Comparison of ENCODE assay signal across 15 cellular contexts in genomic region chr18:30376515-30376914, GRCh38.
DNase-seq lines count a peak whose midpoint lies in the region; ATAC-seq and TF ChIP-seq lines count a peak whose summit lies in the region.
"Had no signal": no experiment of that assay in that cellular context is flagged by ENCODE, and none has a peak within 500 bp of the region (broad histone marks: within the 10 kb centered on the region; RNA-seq: fewer than 3 reads in every experiment).

No MANE protein-coding gene starts in this region.

- H3K4me2 ChIP-seq in HCT116 (ENCODE audit: low read length) (no peak overlapping the region), OCI-LY1 (ENCODE audit: low read length) (no peak overlapping the region)

- no peaks in the 10 kb centered on the region for H4K20me1 ChIP-seq in HCT116 (ENCODE audit: insufficient read depth)
- no peaks in the 10 kb centered on the region for H4K20me1 ChIP-seq in OCI-LY1 (ENCODE audit: insufficient read depth, low read length)

- TF ChIP-seq CTCF in Calu3 (IDR thresholded peaks at IDR 0.05; ENCODE audit: unreplicated experiment) (no peak), HCT116 (IDR thresholded peaks at IDR 0.05 in 2 of 3, conservative IDR thresholded peaks at IDR 0.05 in 1 of 3; ENCODE audit: borderline replicate concordance in 1 of 3, insufficient read depth in 1 of 3, low read depth in 2 of 3, low read length in 2 of 3) (peak in 2 of 3 experiments; percentile 39 to 56; a peak in 4 of 6 replicates), OCI-LY1 (IDR thresholded peaks at IDR 0.05; ENCODE audit: low read length) (peak; percentile 48), epithelial cell of proximal tubule (conservative IDR thresholded peaks at IDR 0.05; ENCODE audit: low read depth, low read length) (peak; percentile 26)

- no peaks in the 10 kb centered on the region for H3K36me3 Mint-ChIP-seq in Calu3 (ENCODE audit: insufficient read depth, unreplicated experiment)

- H2AFZ ChIP-seq in HCT116 (ENCODE audit: low read depth, low read length, poor library complexity, severe bottlenecking) = peak overlapping the region; percentile 29
- no peak overlapping the region for H2AFZ ChIP-seq in OCI-LY1 (ENCODE audit: low read length)

- DNase-seq in Calu3 (peak; percentile 13), HCT116 (ENCODE audit: low read depth, low spot score) (peak; percentile 22), epithelial cell of proximal tubule (ENCODE audit: low read depth) (no peak), NCI-H2029 treated with DMSO at 0.1 percent for 48 hours (lab: John Stamatoyannopoulos, UW) (no peak), substantia nigra (lab: John Stamatoyannopoulos, UW) (no peak)
- DNase-seq: activated CD4-positive, alpha-beta T cell treated with anti-CD3 and anti-CD28 coated beads, Interleukin-2, amount 50 U/mL, for 4 hours; C1 segment of cervical spinal cord; effector CD4-positive, alpha-beta T cell; glutamatergic neuron; NCI-H1930; nephron progenitor cell had no signal

- H3K9me2 ChIP-seq in HCT116 (ENCODE audit: insufficient read depth) (no peaks in the 10 kb centered on the region), OCI-LY1 (ENCODE audit: low read depth, low read length) (no peaks in the 10 kb centered on the region)

- no peaks in the 10 kb centered on the region for H3K4me1 ChIP-seq in HCT116 (ENCODE audit: control insufficient read depth in 1 of 2, insufficient read depth in 2 of 2, low read length in 2 of 2)
- no peaks in the 10 kb centered on the region for H3K4me1 ChIP-seq in OCI-LY1 (ENCODE audit: insufficient read depth, low read length, severe bottlenecking)
- H3K4me1 ChIP-seq: suprapubic skin had no signal

- H3K79me2 ChIP-seq in HCT116 (ENCODE audit: insufficient read depth, low read length) = no peaks in the 10 kb centered on the region
- no peaks in the 10 kb centered on the region for H3K79me2 ChIP-seq in OCI-LY1 (ENCODE audit: insufficient read depth, low read length)

- H3K9ac ChIP-seq in HCT116 (ENCODE audit: low read length) (no peak overlapping the region), OCI-LY1 (ENCODE audit: low read length) (no peak overlapping the region)

- H3K27ac ChIP-seq in HCT116 (ENCODE audit: low read depth, low read length) (no peak overlapping the region), OCI-LY1 (ENCODE audit: low read depth, low read length, poor library complexity, severe bottlenecking) (no peak overlapping the region), substantia nigra (ENCODE audit: low read depth, low read length, poor library complexity, severe bottlenecking) (no peak overlapping the region)
- H3K27ac ChIP-seq: suprapubic skin had no signal

- H3K36me3 ChIP-seq in HCT116 (ENCODE audit: control insufficient read depth in 1 of 2, insufficient read depth in 2 of 2, low read length in 2 of 2) (no peaks in the 10 kb centered on the region), OCI-LY1 (ENCODE audit: insufficient read depth, low read length) (no peaks in the 10 kb centered on the region)
- H3K36me3 ChIP-seq: suprapubic skin had no signal

- no peaks in the 10 kb centered on the region for H3F3A ChIP-seq in OCI-LY1 (ENCODE audit: insufficient read depth, low read length)

- H3K9me3 ChIP-seq in HCT116 (ENCODE audit: control insufficient read depth in 1 of 2, insufficient read depth in 1 of 2, low read depth in 1 of 2, low read length in 2 of 2) (no peaks in the 10 kb centered on the region), OCI-LY1 (ENCODE audit: low read length) (no peaks in the 10 kb centered on the region)

- no peaks in the 10 kb centered on the region for H3K4me1 Mint-ChIP-seq in Calu3 (ENCODE audit: low read depth, unreplicated experiment)
- H3K4me1 Mint-ChIP-seq: nephron progenitor cell had no signal

- BruUV-seq in Calu3 (replicated peaks; lab: Mats Ljungman, UMichigan) (no TSS peak), HCT116 (replicated peaks; lab: Mats Ljungman, UMichigan) (no TSS peak)

- RAD21 ChIA-PET in HCT116 (lab: Charles Lee; ENCODE audit: low non-redundant PET in 1 of 2, low total read pairs in 2 of 2, uncharacterized antibody in 2 of 2, unreplicated experiment in 2 of 2) = no interaction called here

- no peak overlapping the region for H3K4me3 Mint-ChIP-seq in Calu3 (ENCODE audit: low read depth, unreplicated experiment)
- H3K4me3 Mint-ChIP-seq: nephron progenitor cell had no signal

- intact Hi-C loops in Calu3 (cut with micrococcal nuclease; ENCODE audit: unreplicated experiment) = loop anchor here (10.0 kb wide), 1 partner anchor 518 kb away; no protein-coding TSS in a partner anchor
- intact Hi-C loops in HCT116 (cut with micrococcal nuclease) = no loop called here

- ATAC-seq in HCT116 (peak; percentile 59; the same call in 1 of the 2 replicates), GM21390 (IDR thresholded peaks at IDR 0.05; ENCODE audit: unreplicated experiment) (no peak), HG02763 (IDR thresholded peaks at IDR 0.05; ENCODE audit: unreplicated experiment) (no peak)

- POLR2A ChIA-PET in HCT116 (lab: Charles Lee) = no interaction called here

- H3K27me3 ChIP-seq in HCT116 (ENCODE audit: insufficient read depth, low read length) (no peaks in the 10 kb centered on the region), OCI-LY1 (ENCODE audit: insufficient read depth, low read length) (no peaks in the 10 kb centered on the region)
- H3K27me3 ChIP-seq: suprapubic skin had no signal

- peak; percentile 39 for TF ChIP-seq RAD21 in HCT116 (IDR thresholded peaks at IDR 0.05; ENCODE audit: low read depth)

- TF ChIP-seq POLR2A in HCT116 (IDR thresholded peaks at IDR 0.05; ENCODE audit: borderline replicate concordance, extremely low read depth, insufficient read depth, insufficient read length) = no peak

- H3K9me3 Mint-ChIP-seq in Calu3 (ENCODE audit: low read depth, unreplicated experiment) = peaks cover 5% of the 10 kb centered on the region

- CTCF ChIA-PET in Calu3 (lab: Charles Lee) (interaction anchor here (0.6 to 2.0 kb wide), 3 partner anchors 29 to 591 kb away, joined by 3 to 10 read pairs (median 8); no protein-coding TSS in a partner anchor), HCT116 (lab: Charles Lee) (interaction anchor here (0.7 to 1.6 kb wide), 8 partner anchors 9 to 593 kb away, joined by 3 to 11 read pairs (median 4); no protein-coding TSS in a partner anchor)

- H3K27ac Mint-ChIP-seq in Calu3 (ENCODE audit: unreplicated experiment) = no peak overlapping the region
- H3K27ac Mint-ChIP-seq: nephron progenitor cell had no signal

- no peak overlapping the region for H3K4me3 ChIP-seq in HCT116 (replicated peaks in 1 of 2; ENCODE audit: low read depth in 1 of 2, low read length in 2 of 2)
- H3K4me3 ChIP-seq in OCI-LY1 (ENCODE audit: low read depth, low read length, poor library complexity, severe bottlenecking) = no peak overlapping the region
- H3K4me3 ChIP-seq in epithelial cell of proximal tubule (ENCODE audit: low read depth, low read length) = no peak overlapping the region
- H3K4me3 ChIP-seq: suprapubic skin had no signal

- H3K27me3 Mint-ChIP-seq in Calu3 (ENCODE audit: unreplicated experiment) = no peaks in the 10 kb centered on the region

TF ChIP-seq in HCT116, 20 proteins besides CTCF, POLR2A, EP300 and RAD21:
- TF ChIP-seq YY1 (IDR thresholded peaks at IDR 0.05; ENCODE audit: extremely low read depth, insufficient replicate concordance, low read depth, low read length) (no peak), SIN3A (IDR thresholded peaks at IDR 0.05; ENCODE audit: low read depth) (no peak), ELF1 (IDR thresholded peaks at IDR 0.05; ENCODE audit: borderline replicate concordance, low read depth) (no peak), POLR2AphosphoS5 (IDR thresholded peaks at IDR 0.05; ENCODE audit: low read depth, low read length) (no peak), CBX3 (IDR thresholded peaks at IDR 0.05; ENCODE audit: low read depth) (no peak), REST (IDR thresholded peaks at IDR 0.05; ENCODE audit: low read depth) (no peak)

Comparison
In these comparisons a context has a peak if more than half of its experiments do, and no peak if none do; other contexts are left out.
1. DNase-seq: peak in Calu3 (single experiment) and HCT116 (single experiment); none in epithelial cell of proximal tubule (single experiment), NCI-H2029 treated with DMSO at 0.1 percent for 48 hours (single experiment) and substantia nigra (0 of 49).